14 cellular contexts compared by ENCODE assay signal in genomic region chr3:39190281-39191025, GRCh38. TPM values are rescaled to one million over a fixed set of nuclear protein-coding genes. Genes with fewer than 3 reads are reported as not detected.
DNase-seq lines count a peak whose midpoint lies in the region; ATAC-seq and TF ChIP-seq lines count a peak whose summit lies in the region.
"Had no signal": no experiment of that assay in that cellular context is flagged by ENCODE, and none has a peak within 500 bp of the region (broad histone marks: within the 10 kb centered on the region; RNA-seq: fewer than 3 reads in every experiment).

No MANE protein-coding gene starts in this region.

- H3K9me3 Mint-ChIP-seq in activated CD4-positive, alpha-beta T cell treated with anti-CD3 and anti-CD28 coated beads, Interleukin-2, amount 10 ng/mL, durations not matched to agents 7 days and 5 days = no peaks in the 10 kb centered on the region

- no peak overlapping the region for H3K4me3 Mint-ChIP-seq in activated CD4-positive, alpha-beta T cell treated with anti-CD3 and anti-CD28 coated beads, Interleukin-2, amount 10 ng/mL, durations not matched to agents 7 days and 5 days
- H3K4me3 Mint-ChIP-seq: activated CD4-positive, alpha-beta T cell treated with anti-CD3 and anti-CD28 coated beads for 36 hours had no signal

- CTCF ChIA-PET in activated CD4-positive, alpha-beta T cell treated with anti-CD3 and anti-CD28 coated beads, Interleukin-2, amount 10 ng/mL, durations not matched to agents 7 days and 5 days (lab: Charles Lee) = interaction anchor here (0.6 to 15.1 kb wide), 21 partner anchors 9 to 194 kb away, joined by 3 to 275 read pairs (median 3); no protein-coding TSS in a partner anchor

- H3K36me3 Mint-ChIP-seq in activated CD4-positive, alpha-beta T cell treated with anti-CD3 and anti-CD28 coated beads, Interleukin-2, amount 10 ng/mL, durations not matched to agents 7 days and 5 days (ENCODE audit: low read depth) = no peaks in the 10 kb centered on the region

- POLR2A ChIA-PET in activated CD4-positive, alpha-beta T cell treated with anti-CD3 and anti-CD28 coated beads, Interleukin-2, amount 10 ng/mL, durations not matched to agents 7 days and 5 days (lab: Charles Lee) = no interaction called here

- H3K27me3 Mint-ChIP-seq in activated CD4-positive, alpha-beta T cell treated with anti-CD3 and anti-CD28 coated beads, Interleukin-2, amount 10 ng/mL, durations not matched to agents 7 days and 5 days = no peaks in the 10 kb centered on the region
- H3K27me3 Mint-ChIP-seq: activated CD4-positive, alpha-beta T cell treated with anti-CD3 and anti-CD28 coated beads for 36 hours had no signal

- WGBS in psoas muscle, 3 donors = 30 to 59% (median 47%) methylated on average over 7 of the region's 7 CpGs

- TF ChIP-seq CTCF in VCaP (conservative IDR thresholded peaks at IDR 0.05) (no peak), right atrium auricular region (IDR thresholded peaks at IDR 0.05) (no peak), psoas muscle (IDR thresholded peaks at IDR 0.05) (no peak)

- H3K36me3 ChIP-seq in right atrium auricular region (peaks cover 67% of the 10 kb centered on the region), psoas muscle (ENCODE audit: insufficient read depth in 1 of 2, low read depth in 1 of 2) (peaks cover 0 to 42% of the 10 kb centered on the region in 2 donors)
- H3K36me3 ChIP-seq in effector memory CD4-positive, alpha-beta T cell (ENCODE audit: control insufficient read depth, insufficient read depth, low read length) = no peaks in the 10 kb centered on the region
- H3K36me3 ChIP-seq: BE2C, colonic mucosa, left lung, pancreas had no signal

- H3K27ac ChIP-seq in VCaP = peak overlapping the region; percentile 28; the same call in 1 of the 2 replicates
- peak overlapping the region; percentile 89 to 97 for H3K27ac ChIP-seq in right atrium auricular region
- peak overlapping the region; percentile 91 for H3K27ac ChIP-seq in psoas muscle
- H3K27ac ChIP-seq in effector memory CD4-positive, alpha-beta T cell (ENCODE audit: insufficient read depth, low read length, poor library complexity, severe bottlenecking) = no peak overlapping the region
- H3K27ac ChIP-seq: colonic mucosa, left lung had no signal

- peaks cover 0 to 52% of the 10 kb centered on the region in 2 donors for H3K4me1 ChIP-seq in right atrium auricular region
- peaks cover 45% of the 10 kb centered on the region for H3K4me1 ChIP-seq in psoas muscle
- H3K4me1 ChIP-seq in effector memory CD4-positive, alpha-beta T cell (ENCODE audit: control insufficient read depth, insufficient read depth, low read length, poor library complexity, severe bottlenecking) = no peaks in the 10 kb centered on the region
- H3K4me1 ChIP-seq: BE2C, colonic mucosa had no signal

- H3K27me3 ChIP-seq in right atrium auricular region (no peaks in the 10 kb centered on the region), psoas muscle (ENCODE audit: insufficient read depth in 3 of 3, low read length in 2 of 3) (no peaks in the 10 kb centered on the region)
- H3K27me3 ChIP-seq in effector memory CD4-positive, alpha-beta T cell (replicated peaks; ENCODE audit: control insufficient read depth, insufficient read depth, low read length, poor library complexity, severe bottlenecking) = no peaks in the 10 kb centered on the region
- H3K27me3 ChIP-seq: BE2C, colonic mucosa, left lung, pancreas had no signal

- peaks cover 8% of the 10 kb centered on the region for H3K4me1 Mint-ChIP-seq in activated CD4-positive, alpha-beta T cell treated with anti-CD3 and anti-CD28 coated beads, Interleukin-2, amount 10 ng/mL, durations not matched to agents 7 days and 5 days

- peak overlapping the region; percentile 43 for H3K27ac Mint-ChIP-seq in activated CD4-positive, alpha-beta T cell treated with anti-CD3 and anti-CD28 coated beads, Interleukin-2, amount 10 ng/mL, durations not matched to agents 7 days and 5 days
- H3K27ac Mint-ChIP-seq: activated CD4-positive, alpha-beta T cell treated with anti-CD3 and anti-CD28 coated beads for 36 hours had no signal

- H3K4me3 ChIP-seq in right atrium auricular region (peak overlapping the region; percentile 55 to 71), psoas muscle (peak overlapping the region; percentile 75)
- H3K4me3 ChIP-seq in effector memory CD4-positive, alpha-beta T cell (ENCODE audit: insufficient read depth, low read depth, low read length, poor library complexity, severe bottlenecking) = no peak overlapping the region
- H3K4me3 ChIP-seq: colonic mucosa, left lung, pancreas had no signal

- DNase-seq in activated CD4-positive, alpha-beta T cell treated with anti-CD3 and anti-CD28 coated beads, Interleukin-2, amount 10 ng/mL, durations not matched to agents 7 days and 5 days = no peak
- no peak for DNase-seq in activated CD4-positive, alpha-beta T cell treated with anti-CD3 and anti-CD28 coated beads for 48 hours
- DNase-seq in right atrium auricular region (ENCODE audit: low spot score) (no peak), psoas muscle (no peak), NCI-H1436 treated with DMSO at 0.1 percent for 48 hours (lab: John Stamatoyannopoulos, UW) (no peak), NCI-H446 (lab: John Stamatoyannopoulos, UW) (no peak)
- no peak for DNase-seq in effector memory CD4-positive, alpha-beta T cell

- intact Hi-C loops in psoas muscle (cut with DNase I) = loop anchor here (5.0 to 10.0 kb wide), 2 partner anchors 97 to 194 kb away; partner anchors contain the start of gene SLC25A38 (in 1 of the 2)

- ATAC-seq in psoas muscle = no peak

- H3K9me3 ChIP-seq in right atrium auricular region (no peaks in the 10 kb centered on the region), psoas muscle (no peaks in the 10 kb centered on the region)
- H3K9me3 ChIP-seq in effector memory CD4-positive, alpha-beta T cell (ENCODE audit: control insufficient read depth, low read length) = no peaks in the 10 kb centered on the region
- H3K9me3 ChIP-seq: BE2C, colonic mucosa, left lung, pancreas had no signal

RNA-seq across cellular contexts. Expression of gene XIRP1, which starts 1.9 kb away (rescaled TPM):
- not detected for total RNA-seq in activated CD4-positive, alpha-beta T cell treated with anti-CD3 and anti-CD28 coated beads, Interleukin-2, amount 10 ng/mL, durations not matched to agents 7 days and 5 days
- total RNA-seq in right atrium auricular region (1,000 to 10,000 TPM in 1 of 2 donors, 100 to 1,000 TPM in 1; 319 to 1,274 TPM), psoas muscle (1,000 to 10,000 TPM in 1 of 4 donors, 100 to 1,000 TPM in 3; 601 to 2,126 (median 834) TPM)
- 100 to 1,000 TPM; 111 to 561 (median 523) TPM for polyA plus RNA-seq in psoas muscle
- total RNA-seq: colonic mucosa, fibroblast of villous mesenchyme had no signal

RNA-seq across cellular contexts. Expression of gene CSRNP1, which starts 37.1 kb away (rescaled TPM):
- 10 to 100 TPM; 13.4 to 13.6 TPM for total RNA-seq in activated CD4-positive, alpha-beta T cell treated with anti-CD3 and anti-CD28 coated beads, Interleukin-2, amount 10 ng/mL, durations not matched to agents 7 days and 5 days
- total RNA-seq in right atrium auricular region = 10 to 100 TPM; 48.0 to 49.5 TPM
- total RNA-seq in psoas muscle = 10 to 100 TPM in 3 of 4 donors, 1 to 10 TPM in 1; 8.5 to 41.8 (median 30.0) TPM
- 10 to 100 TPM; 10.1 to 66.4 (median 14.0) TPM for polyA plus RNA-seq in psoas muscle

Comparison
In these comparisons a context has a peak if more than half of its experiments do, and no peak if none do; other contexts are left out.
1. RNA of gene XIRP1, which starts 1.9 kb away (total RNA-seq): 319 to 1,274 TPM in right atrium auricular region and 601 to 2,126 TPM in psoas muscle; not detected in activated CD4-positive, alpha-beta T cell treated with anti-CD3 and anti-CD28 coated beads, Interleukin-2, amount 10 ng/mL, durations not matched to agents 7 days and 5 days; every median in the first group is over 100 times any median in the second.